15 cellular contexts compared by ENCODE assay signal in the genomic region with DNA sequence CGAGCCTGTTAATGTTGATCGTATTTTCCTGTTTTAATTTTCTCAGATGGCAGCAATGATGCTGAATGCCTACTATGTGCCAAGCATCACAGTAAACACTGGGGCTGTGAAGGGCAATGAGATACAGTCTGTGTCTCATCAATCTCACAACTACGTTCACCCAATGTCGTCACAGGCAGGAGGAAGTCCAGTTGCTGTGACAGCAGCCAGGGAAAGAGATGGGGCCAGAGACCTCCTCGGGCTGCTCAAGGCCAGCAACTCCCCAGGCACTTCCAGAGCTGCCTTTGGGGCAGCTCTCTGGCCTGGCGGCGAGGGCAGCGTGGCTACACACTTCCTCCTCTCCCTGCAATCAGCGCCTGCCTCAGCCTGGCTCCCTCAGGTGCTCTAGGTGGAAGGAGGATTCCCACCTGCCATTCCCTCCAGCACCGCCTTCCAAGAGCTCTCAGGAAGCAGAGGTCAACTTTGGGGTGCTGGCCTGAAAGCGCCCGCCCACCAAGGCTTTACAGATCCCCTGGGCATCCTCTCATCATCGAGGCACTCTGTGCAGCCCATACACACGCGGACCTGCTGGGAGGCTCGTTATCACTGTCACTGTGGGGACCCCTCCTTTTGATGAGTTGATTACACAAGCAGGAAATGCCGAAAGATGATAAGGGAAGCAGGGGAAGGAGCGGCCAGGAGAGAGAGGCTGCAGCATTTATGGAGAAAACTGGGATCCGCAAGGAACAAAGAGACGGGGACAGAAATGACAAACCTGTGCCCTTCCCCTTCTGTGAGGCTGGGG.
A peak's percentile ranks its signal among the peaks of the same experiment; 100 is the strongest.
DNase-seq lines count a peak whose midpoint lies in the region; ATAC-seq, FAIRE-seq and TF ChIP-seq lines count a peak whose summit lies in the region.
"Had no signal": no experiment of that assay in that cellular context is flagged by ENCODE, and none has a peak within 500 bp of the region (broad histone marks: within the 10 kb centered on the region; RNA-seq: fewer than 3 reads in every experiment).

No MANE protein-coding gene starts in this region.

- FAIRE-seq in kidney (lab: Jason Lieb, UNC), result no peak
- FAIRE-seq: A204.1, HepG2 had no signal

- TF ChIP-seq CTCF in kidney (IDR thresholded peaks at IDR 0.05; ENCODE audit: borderline replicate concordance, extremely low read depth, insufficient read depth), result no peak

- POLR2A ChIA-PET in activated CD4-positive, alpha-beta T cell treated with anti-CD3 and anti-CD28 coated beads for 36 hours (lab: Charles Lee), result no interaction called here

- H3K36me3 ChIP-seq in kidney (ENCODE audit: control insufficient read depth in 1 of 2, insufficient read depth in 2 of 2, low read length in 2 of 2), result no peaks in the 10 kb centered on the region
- H3K36me3 ChIP-seq: MG63, SJCRH30 had no signal

- CTCF ChIA-PET in activated CD4-positive, alpha-beta T cell treated with anti-CD3 and anti-CD28 coated beads for 36 hours (lab: Charles Lee), result no interaction called here

- H3K9ac ChIP-seq in kidney (ENCODE audit: low read length in 2 of 2), result no peak overlapping the region

- H3K36me3 Mint-ChIP-seq in activated CD4-positive, alpha-beta T cell treated with anti-CD3 and anti-CD28 coated beads for 36 hours (ENCODE audit: low read depth), result no peaks in the 10 kb centered on the region

- no peaks in the 10 kb centered on the region for H3K9me3 Mint-ChIP-seq in activated CD4-positive, alpha-beta T cell treated with anti-CD3 and anti-CD28 coated beads for 36 hours (ENCODE audit: low read depth)

- no peak overlapping the region for H3K27ac Mint-ChIP-seq in activated CD4-positive, alpha-beta T cell treated with anti-CD3 and anti-CD28 coated beads for 36 hours

- DNase-seq in NCI-H345 (lab: John Stamatoyannopoulos, UW), result peak; percentile 30
- no peak for DNase-seq in NCI-H345 treated with DMSO at 0.1 percent for 48 hours (lab: John Stamatoyannopoulos, UW; ENCODE audit: unreplicated experiment)
- peak; percentile 50 to 62 for DNase-seq in NCI-H1930 (lab: John Stamatoyannopoulos, UW)
- peak; percentile 54 for DNase-seq in kidney
- DNase-seq in sciatic nerve (ENCODE audit: low spot score), result no peak
- DNase-seq in iPS-NIHi11 (ENCODE audit: low spot score), result no peak
- DNase-seq in activated CD8-positive, alpha-beta memory T cell treated with anti-CD3 and anti-CD28 coated beads for 24 hours, result no peak
- no peak for DNase-seq in activated CD4-positive, alpha-beta T cell treated with anti-CD3 and anti-CD28 coated beads for 36 hours
- DNase-seq: HCEC 1CT, MG63, NCI-H1436 treated with DMSO at 0.1 percent for 48 hours, NCI-H510A treated with DMSO at 0.1 percent for 48 hours, SJCRH30 had no signal

- peaks cover 11% of the 10 kb centered on the region for H3K27me3 Mint-ChIP-seq in activated CD4-positive, alpha-beta T cell treated with anti-CD3 and anti-CD28 coated beads for 36 hours

- no peaks in the 10 kb centered on the region for H3K4me1 Mint-ChIP-seq in activated CD4-positive, alpha-beta T cell treated with anti-CD3 and anti-CD28 coated beads for 36 hours

- intact Hi-C loops in kidney (cut with DNase I) (no loop called here), sciatic nerve (cut with DNase I) (no loop called here)
- intact Hi-C loops in activated CD4-positive, alpha-beta T cell treated with anti-CD3 and anti-CD28 coated beads for 36 hours (cut with DNase I, micrococcal nuclease), result no loop called here

- H3K4me1 ChIP-seq in kidney (ENCODE audit: control insufficient read depth in 1 of 2, insufficient read depth in 1 of 2, low read depth in 1 of 2, low read length in 2 of 2), result no peaks in the 10 kb centered on the region
- H3K4me1 ChIP-seq: SJCRH30 had no signal

- H3K4me3 ChIP-seq in kidney (ENCODE audit: low read length in 2 of 2), result no peak overlapping the region
- H3K4me3 ChIP-seq: MG63, SJCRH30 had no signal

- peak; percentile 72 for ATAC-seq in sciatic nerve
- ATAC-seq in activated CD4-positive, alpha-beta T cell treated with anti-CD3 and anti-CD28 coated beads for 36 hours, result no peak
- ATAC-seq: HepG2 had no signal

- H3K27ac ChIP-seq in kidney (ENCODE audit: low read depth in 2 of 2, low read length in 2 of 2), result no peak overlapping the region
- H3K27ac ChIP-seq: SJCRH30 had no signal

- no peaks in the 10 kb centered on the region for H3K9me3 ChIP-seq in kidney (ENCODE audit: control insufficient read depth in 1 of 2, low read length in 2 of 2)
- H3K9me3 ChIP-seq: MG63, SJCRH30 had no signal

- H3K4me3 Mint-ChIP-seq in activated CD4-positive, alpha-beta T cell treated with anti-CD3 and anti-CD28 coated beads for 36 hours, result no peak overlapping the region

Comparison
In these comparisons a context has a peak if more than half of its experiments do, and no peak if none do; other contexts are left out.
1. DNase-seq: peak in NCI-H345 (single experiment), NCI-H1930 (2 of 2) and kidney (single experiment); none in NCI-H345 treated with DMSO at 0.1 percent for 48 hours (single experiment), sciatic nerve (single experiment), iPS-NIHi11 (single experiment), activated CD8-positive, alpha-beta memory T cell treated with anti-CD3 and anti-CD28 coated beads for 24 hours (single experiment) and activated CD4-positive, alpha-beta T cell treated with anti-CD3 and anti-CD28 coated beads for 36 hours (single experiment).